17 cellular contexts compared by ENCODE assay signal in the genomic region with DNA sequence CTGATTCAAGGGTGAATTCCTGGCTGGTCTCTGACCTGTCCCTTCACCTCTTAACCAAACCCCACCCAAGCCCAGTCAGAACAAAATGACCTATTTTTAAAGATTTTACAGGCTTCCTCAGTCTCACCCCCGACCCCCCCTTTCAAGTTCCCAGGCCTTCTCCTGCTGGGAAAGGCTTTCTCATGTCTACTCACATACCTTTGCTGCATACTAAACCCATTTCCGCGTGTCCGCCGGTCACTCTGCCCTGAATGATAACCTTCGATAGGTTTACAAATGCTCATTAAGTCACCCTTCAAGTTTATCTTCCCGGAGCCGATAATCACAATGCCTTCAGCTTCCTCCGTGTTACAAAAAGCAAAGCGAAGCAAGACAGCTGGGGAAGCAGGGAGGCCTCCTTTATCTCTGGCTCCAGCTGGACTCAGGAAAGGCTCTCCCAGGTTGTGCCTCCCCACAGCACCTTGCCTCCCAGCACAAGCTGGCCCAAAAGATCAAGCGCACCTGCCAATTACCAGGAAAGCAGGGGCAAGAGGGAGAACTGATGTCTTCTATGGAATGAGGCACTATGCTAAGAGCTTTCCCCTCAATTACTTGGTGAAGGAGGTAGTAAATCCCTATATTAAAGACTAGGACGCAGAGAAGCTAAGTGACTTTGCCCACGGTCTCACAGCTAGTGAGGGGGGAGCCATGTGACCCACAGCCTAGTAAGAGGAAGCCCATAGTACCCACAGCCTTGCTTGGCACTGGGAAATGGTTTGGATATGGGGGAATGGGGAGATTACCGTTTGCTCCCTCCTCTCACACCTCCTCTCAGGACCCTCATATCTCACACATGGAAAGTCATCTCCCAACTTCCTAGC. TPM values are rescaled to one million over a fixed set of nuclear protein-coding genes. Genes with fewer than 3 reads are reported as not detected.
DNase-seq lines count a peak whose midpoint lies in the region; ATAC-seq and TF ChIP-seq lines count a peak whose summit lies in the region.
"Had no signal": no experiment of that assay in that cellular context is flagged by ENCODE, and none has a peak within 500 bp of the region (broad histone marks: within the 10 kb centered on the region; RNA-seq: fewer than 3 reads in every experiment).

No MANE protein-coding gene starts in this region.

- H3K4me3 ChIP-seq in endodermal cell (ENCODE audit: low read length) (peak overlapping the region; percentile 61), mesodermal cell (ENCODE audit: extremely low read depth, insufficient read depth, low read length, poor library complexity, severe bottlenecking) (no peak overlapping the region)

- peak overlapping the region; percentile 77 for H3K9ac ChIP-seq in endodermal cell (ENCODE audit: extremely low read depth, low read length, poor library complexity, severe bottlenecking)

- no peak for DNase-seq in stimulated activated naive CD8-positive, alpha-beta T cell treated with anti-CD3 and anti-CD28 coated beads, Interleukin-15, amount 100 ng/mL, for 72 hours
- no peak for DNase-seq in stimulated activated naive CD8-positive, alpha-beta T cell treated with anti-CD3 and anti-CD28 coated beads, Interleukin-15, Interleukin-2, amounts not matched to agents 100 U/mL and 50 U/mL, for 24 hours
- DNase-seq in endodermal cell = peak; percentile 77
- DNase-seq in DMS79 treated with DMSO at 0.1 percent for 48 hours (lab: John Stamatoyannopoulos, UW) = no peak
- no peak for DNase-seq in hepatic stellate cell (ENCODE audit: low spot score)
- DNase-seq: DMS 273 treated with DMSO at 0.1 percent for 48 hours, glutamatergic neuron, NCI-H1436, NCI-H510A treated with DMSO at 0.1 percent for 48 hours, T-cell had no signal

- H3K27ac Mint-ChIP-seq in stimulated activated naive CD8-positive, alpha-beta T cell treated with anti-CD3 and anti-CD28 coated beads, Interleukin-15, amount 100 ng/mL, for 72 hours = peak overlapping the region; percentile 65 to 77
- H3K27ac Mint-ChIP-seq in endodermal cell = peak overlapping the region; percentile 97
- H3K27ac Mint-ChIP-seq: T-cell had no signal

- no peaks in the 10 kb centered on the region for H3K27me3 Mint-ChIP-seq in stimulated activated naive CD8-positive, alpha-beta T cell treated with anti-CD3 and anti-CD28 coated beads, Interleukin-15, amount 100 ng/mL, for 72 hours
- no peaks in the 10 kb centered on the region for H3K27me3 Mint-ChIP-seq in endodermal cell (ENCODE audit: insufficient read depth)
- H3K27me3 Mint-ChIP-seq: brain, IgD-negative memory B cell, T-cell had no signal

- TF ChIP-seq CTCF in endodermal cell (conservative IDR thresholded peaks at IDR 0.05) = no peak

- H3K36me3 Mint-ChIP-seq in endodermal cell (ENCODE audit: low read depth) = peaks cover 2% of the 10 kb centered on the region

- H3K4me1 ChIP-seq in endodermal cell (ENCODE audit: control insufficient read depth, insufficient read depth, low read length) = peaks cover 58% of the 10 kb centered on the region
- peaks cover 13% of the 10 kb centered on the region for H3K4me1 ChIP-seq in mesodermal cell (ENCODE audit: control insufficient read depth, insufficient read depth, low read length, poor library complexity, severe bottlenecking)

- 47 to 60% methylated on average over 13 of the region's 14 CpGs for WGBS in endodermal cell (ENCODE audit: insufficient coverage in 1 of 2, insufficient read length in 1 of 2), 2 experiments
- WGBS in mesodermal cell (ENCODE audit: insufficient coverage in 2 of 2), 2 experiments = 48 to 49% methylated on average over 10 to 12 of the region's 14 CpGs

- H3K4me1 Mint-ChIP-seq in stimulated activated naive CD8-positive, alpha-beta T cell treated with anti-CD3 and anti-CD28 coated beads, Interleukin-15, amount 100 ng/mL, for 72 hours = peaks cover 14% of the 10 kb centered on the region
- H3K4me1 Mint-ChIP-seq in endodermal cell = peaks cover 77% of the 10 kb centered on the region

- no peaks in the 10 kb centered on the region for H3K36me3 ChIP-seq in endodermal cell (ENCODE audit: control insufficient read depth, insufficient read depth, low read length)
- H3K36me3 ChIP-seq in mesodermal cell (ENCODE audit: control insufficient read depth, insufficient read depth, low read length) = peaks cover 9% of the 10 kb centered on the region

- no peaks in the 10 kb centered on the region for H3K27me3 ChIP-seq in endodermal cell (ENCODE audit: control insufficient read depth, insufficient read depth, low read length, poor library complexity, severe bottlenecking)

- no peak for ATAC-seq in stimulated activated naive CD8-positive, alpha-beta T cell treated with anti-CD3 and anti-CD28 coated beads, Interleukin-15, amount 100 ng/mL, for 72 hours
- no peak for ATAC-seq in stimulated activated naive CD8-positive, alpha-beta T cell treated with anti-CD3 and anti-CD28 coated beads, Interleukin-15, Interleukin-2, amounts not matched to agents 100 U/mL and 50 U/mL, for 24 hours
- no peak for ATAC-seq in HG02763 (IDR thresholded peaks at IDR 0.05; ENCODE audit: unreplicated experiment)
- ATAC-seq in GM19397 (IDR thresholded peaks at IDR 0.05; ENCODE audit: unreplicated experiment) = no peak
- ATAC-seq: PC-3, T-cell had no signal

- H3K9me3 ChIP-seq in endodermal cell (ENCODE audit: control insufficient read depth, low read length) (no peaks in the 10 kb centered on the region), mesodermal cell (ENCODE audit: control insufficient read depth, low read length) (no peaks in the 10 kb centered on the region)

- H3K27ac ChIP-seq in endodermal cell (ENCODE audit: low read depth, low read length) (peak overlapping the region; percentile 98), mesodermal cell (ENCODE audit: low read depth, low read length, severe bottlenecking) (peak overlapping the region; percentile 84)

- no peak overlapping the region for H3K4me3 Mint-ChIP-seq in stimulated activated naive CD8-positive, alpha-beta T cell treated with anti-CD3 and anti-CD28 coated beads, Interleukin-15, amount 100 ng/mL, for 72 hours
- H3K4me3 Mint-ChIP-seq in endodermal cell = peak overlapping the region; percentile 18
- H3K4me3 Mint-ChIP-seq: IgD-negative memory B cell, T-cell had no signal

- no peaks in the 10 kb centered on the region for H3K9me3 Mint-ChIP-seq in stimulated activated naive CD8-positive, alpha-beta T cell treated with anti-CD3 and anti-CD28 coated beads, Interleukin-15, amount 100 ng/mL, for 72 hours
- H3K9me3 Mint-ChIP-seq in endodermal cell = no peaks in the 10 kb centered on the region
- H3K9me3 Mint-ChIP-seq: brain, IgD-negative memory B cell, T-cell had no signal

RNA-seq across cellular contexts. Expression of a gene that starts 15.9 kb away (rescaled TPM):
- 10 to 100 TPM; 43.0 to 47.6 TPM for total RNA-seq in endodermal cell
- polyA plus RNA-seq in endodermal cell (2013, experiment 1 of 2) = 29.8 TPM
- 31.3 TPM for polyA plus RNA-seq in endodermal cell (2013, experiment 2 of 2)
- polyA plus RNA-seq in mesodermal cell (2013, experiment 1 of 2) = 32.7 TPM
- 26.0 TPM for polyA plus RNA-seq in mesodermal cell (2013, experiment 2 of 2)

RNA-seq across cellular contexts. Expression of a gene that starts 50.8 kb away (rescaled TPM):
- 1 to 10 TPM; 9.0 TPM for total RNA-seq in endodermal cell
- 7.8 TPM for polyA plus RNA-seq in endodermal cell (2013, experiment 1 of 2)
- 6.7 TPM for polyA plus RNA-seq in endodermal cell (2013, experiment 2 of 2)
- 115 TPM for polyA plus RNA-seq in mesodermal cell (2013, experiment 1 of 2)
- 78.2 TPM for polyA plus RNA-seq in mesodermal cell (2013, experiment 2 of 2)
- total RNA-seq: osteoblast, PC-3, T-cell had no signal
- polyA plus RNA-seq: IgD-negative memory B cell had no signal
